Comparison of ENCODE assay signal across 2 cellular contexts in genomic region chr16:70174387-70174932, GRCh38. TPM values are rescaled to one million over a fixed set of nuclear protein-coding genes. Genes with fewer than 3 reads are reported as not detected.
"Had no signal": no experiment of that assay in that cellular context is flagged by ENCODE, and none has a peak within 500 bp of the region (broad histone marks: within the 10 kb centered on the region; RNA-seq: fewer than 3 reads in every experiment).

No MANE protein-coding gene starts in this region.

RNA-seq across cellular contexts. Expression of gene CLEC18C, which starts 0.9 kb away (rescaled TPM):
- total RNA-seq: activated CD8-positive, alpha-beta T cell treated with anti-CD3 and anti-CD28 coated beads for 36 hours had no signal
- polyA plus RNA-seq: IgD-negative memory B cell had no signal
